14 cellular contexts compared by ENCODE assay signal in the genomic region with DNA sequence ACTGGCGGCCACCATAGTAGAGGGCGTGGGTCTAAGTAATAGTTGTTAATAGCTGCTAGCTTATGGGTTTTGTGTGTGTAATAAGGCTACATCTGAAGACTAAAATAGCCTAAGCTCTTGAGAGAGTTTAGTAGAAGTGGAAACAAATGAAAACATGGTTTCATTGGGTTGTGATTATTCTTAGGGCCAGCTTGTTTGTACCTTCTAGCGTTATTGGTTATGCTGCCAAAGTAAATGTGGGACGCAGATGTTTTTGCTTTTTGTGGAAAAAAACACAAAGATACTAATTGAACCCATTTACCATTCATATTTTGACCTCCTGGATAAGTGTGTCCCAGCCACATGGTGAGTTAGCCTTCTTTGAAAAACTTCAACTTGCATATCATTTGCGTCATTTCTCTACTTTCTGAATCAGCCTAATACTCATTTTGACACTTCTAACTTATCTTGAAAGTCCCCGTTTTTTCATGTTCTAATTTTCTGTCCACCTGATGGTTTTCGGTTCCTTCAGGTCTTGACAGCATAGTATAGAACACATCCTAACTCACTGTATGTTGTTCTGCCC.
A peak's percentile ranks its signal among the peaks of the same experiment; 100 is the strongest.
DNase-seq lines count a peak whose midpoint lies in the region; ATAC-seq lines count a peak whose summit lies in the region.
"Had no signal": no experiment of that assay in that cellular context is flagged by ENCODE, and none has a peak within 500 bp of the region (broad histone marks: within the 10 kb centered on the region; RNA-seq: fewer than 3 reads in every experiment).

No MANE protein-coding gene starts in this region.

- ATAC-seq in GM18499 (IDR thresholded peaks at IDR 0.05; ENCODE audit: insufficient read depth, unreplicated experiment), result peak; percentile 90
- peak; percentile 94 for ATAC-seq in GM19455 (IDR thresholded peaks at IDR 0.05; ENCODE audit: unreplicated experiment)
- peak; percentile 95 for ATAC-seq in HG02852 (IDR thresholded peaks at IDR 0.05; ENCODE audit: unreplicated experiment)
- peak; percentile 71 for ATAC-seq in HG03469 (IDR thresholded peaks at IDR 0.05; ENCODE audit: unreplicated experiment)
- ATAC-seq: foreskin keratinocyte, left cardiac atrium had no signal

- no peak for DNase-seq in activated CD4-positive, CD25-positive, alpha-beta regulatory T cell (lab: John Stamatoyannopoulos, UW)
- DNase-seq in HPDE6-E6E7 (ENCODE audit: extremely low spot score) (no peak), COR-L47 (lab: John Stamatoyannopoulos, UW) (no peak), NCI-H446 (lab: John Stamatoyannopoulos, UW) (no peak)
- DNase-seq: activated CD4-positive, alpha-beta T cell treated with anti-CD3 and anti-CD28 coated beads for 48 hours; AML-193; foreskin keratinocyte; left cardiac atrium; NCI-H446 treated with DMSO at 0.1 percent for 48 hours; stimulated activated CD8-positive, alpha-beta memory T cell treated with anti-CD3 and anti-CD28 coated beads, Interleukin-4, amount 100 ng/mL, for 48 hours had no signal
